In the genomic region with DNA sequence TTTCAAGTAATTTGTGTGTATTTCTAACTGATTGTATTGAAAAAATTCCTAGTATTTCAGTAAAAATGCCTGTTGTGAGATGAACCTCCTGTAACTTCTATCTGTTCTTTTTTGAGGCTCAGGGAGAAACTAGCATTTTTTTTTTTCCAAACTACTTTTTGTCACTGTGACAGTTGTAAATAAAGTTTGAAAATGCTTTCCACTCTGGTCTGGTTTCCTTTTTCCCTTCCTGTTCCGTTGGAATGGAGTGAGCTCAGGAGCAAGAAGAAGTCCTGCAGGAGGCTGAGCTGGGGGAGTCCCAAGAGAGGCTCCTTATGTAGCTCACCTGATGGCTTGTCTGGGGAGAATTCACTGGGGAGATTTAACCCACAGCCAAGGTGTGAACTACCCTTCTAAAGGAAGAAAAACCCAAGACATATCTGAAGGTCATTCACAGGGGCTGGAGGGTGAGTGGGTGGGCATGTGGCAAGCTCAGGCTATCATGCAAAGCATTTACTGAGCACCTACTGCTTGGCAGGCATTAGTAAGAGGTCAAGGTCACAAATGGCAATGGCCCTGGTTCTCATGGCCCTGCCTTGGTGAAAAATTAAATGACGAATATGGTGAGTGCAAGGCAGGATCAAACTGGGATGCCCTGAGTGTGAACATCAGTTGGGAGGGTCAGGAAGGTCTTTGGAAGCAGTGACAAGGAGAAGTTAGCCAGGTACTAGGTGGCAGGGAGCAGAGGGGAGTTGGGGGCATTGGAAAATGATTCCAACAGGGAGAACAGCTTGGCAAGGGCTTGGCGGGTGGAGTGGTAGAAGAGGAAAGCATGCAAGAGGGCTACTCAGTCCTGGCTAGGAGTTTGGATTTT, we compare ENCODE assay signal across 1 cellular context.
TF ChIP-seq lines count a peak whose summit lies in the region.

No MANE protein-coding gene starts in this region.

TF ChIP-seq in GM12878, 131 proteins besides CTCF, POLR2A, EP300 and RAD21:
- TF ChIP-seq, protein P1, sequence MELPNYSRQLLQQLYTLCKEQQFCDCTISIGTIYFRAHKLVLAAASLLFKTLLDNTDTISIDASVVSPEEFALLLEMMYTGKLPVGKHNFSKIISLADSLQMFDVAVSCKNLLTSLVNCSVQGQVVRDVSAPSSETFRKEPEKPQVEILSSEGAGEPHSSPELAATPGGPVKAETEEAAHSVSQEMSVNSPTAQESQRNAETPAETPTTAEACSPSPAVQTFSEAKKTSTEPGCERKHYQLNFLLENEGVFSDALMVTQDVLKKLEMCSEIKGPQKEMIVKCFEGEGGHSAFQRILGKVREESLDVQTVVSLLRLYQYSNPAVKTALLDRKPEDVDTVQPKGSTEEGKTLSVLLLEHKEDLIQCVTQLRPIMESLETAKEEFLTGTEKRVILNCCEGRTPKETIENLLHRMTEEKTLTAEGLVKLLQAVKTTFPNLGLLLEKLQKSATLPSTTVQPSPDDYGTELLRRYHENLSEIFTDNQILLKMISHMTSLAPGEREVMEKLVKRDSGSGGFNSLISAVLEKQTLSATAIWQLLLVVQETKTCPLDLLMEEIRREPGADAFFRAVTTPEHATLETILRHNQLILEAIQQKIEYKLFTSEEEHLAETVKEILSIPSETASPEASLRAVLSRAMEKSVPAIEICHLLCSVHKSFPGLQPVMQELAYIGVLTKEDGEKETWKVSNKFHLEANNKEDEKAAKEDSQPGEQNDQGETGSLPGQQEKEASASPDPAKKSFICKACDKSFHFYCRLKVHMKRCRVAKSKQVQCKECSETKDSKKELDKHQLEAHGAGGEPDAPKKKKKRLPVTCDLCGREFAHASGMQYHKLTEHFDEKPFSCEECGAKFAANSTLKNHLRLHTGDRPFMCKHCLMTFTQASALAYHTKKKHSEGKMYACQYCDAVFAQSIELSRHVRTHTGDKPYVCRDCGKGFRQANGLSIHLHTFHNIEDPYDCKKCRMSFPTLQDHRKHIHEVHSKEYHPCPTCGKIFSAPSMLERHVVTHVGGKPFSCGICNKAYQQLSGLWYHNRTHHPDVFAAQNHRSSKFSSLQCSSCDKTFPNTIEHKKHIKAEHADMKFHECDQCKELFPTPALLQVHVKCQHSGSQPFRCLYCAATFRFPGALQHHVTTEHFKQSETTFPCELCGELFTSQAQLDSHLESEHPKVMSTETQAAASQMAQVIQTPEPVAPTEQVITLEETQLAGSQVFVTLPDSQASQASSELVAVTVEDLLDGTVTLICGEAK (IDR thresholded peaks at IDR 0.05; ENCODE audit: borderline replicate concordance) = peak; percentile 63; the same call in 1 of the 2 replicates
- TF ChIP-seq RCOR1 (conservative IDR thresholded peaks at IDR 0.05; ENCODE audit: low read depth, low read length) (no peak), IKZF1 (conservative IDR thresholded peaks at IDR 0.05) (0 out of 2 replicates have a peak, but pooled peaks have one; percentile 21), NR2F1 (conservative IDR thresholded peaks at IDR 0.05) (peak; percentile 57; the same call in 1 of the 2 replicates)
